ENCODE assay signal across 1 cellular context in genomic region chr13:44404261-44405139, GRCh38.
A peak's percentile ranks its signal among the peaks of the same experiment; 100 is the strongest.
TF ChIP-seq lines count a peak whose summit lies in the region.

No MANE protein-coding gene starts in this region.

TF ChIP-seq in HepG2, 621 proteins besides CTCF, POLR2A, EP300 and RAD21 (continued from another document and continues in another):
- TF ChIP-seq, protein P1, sequence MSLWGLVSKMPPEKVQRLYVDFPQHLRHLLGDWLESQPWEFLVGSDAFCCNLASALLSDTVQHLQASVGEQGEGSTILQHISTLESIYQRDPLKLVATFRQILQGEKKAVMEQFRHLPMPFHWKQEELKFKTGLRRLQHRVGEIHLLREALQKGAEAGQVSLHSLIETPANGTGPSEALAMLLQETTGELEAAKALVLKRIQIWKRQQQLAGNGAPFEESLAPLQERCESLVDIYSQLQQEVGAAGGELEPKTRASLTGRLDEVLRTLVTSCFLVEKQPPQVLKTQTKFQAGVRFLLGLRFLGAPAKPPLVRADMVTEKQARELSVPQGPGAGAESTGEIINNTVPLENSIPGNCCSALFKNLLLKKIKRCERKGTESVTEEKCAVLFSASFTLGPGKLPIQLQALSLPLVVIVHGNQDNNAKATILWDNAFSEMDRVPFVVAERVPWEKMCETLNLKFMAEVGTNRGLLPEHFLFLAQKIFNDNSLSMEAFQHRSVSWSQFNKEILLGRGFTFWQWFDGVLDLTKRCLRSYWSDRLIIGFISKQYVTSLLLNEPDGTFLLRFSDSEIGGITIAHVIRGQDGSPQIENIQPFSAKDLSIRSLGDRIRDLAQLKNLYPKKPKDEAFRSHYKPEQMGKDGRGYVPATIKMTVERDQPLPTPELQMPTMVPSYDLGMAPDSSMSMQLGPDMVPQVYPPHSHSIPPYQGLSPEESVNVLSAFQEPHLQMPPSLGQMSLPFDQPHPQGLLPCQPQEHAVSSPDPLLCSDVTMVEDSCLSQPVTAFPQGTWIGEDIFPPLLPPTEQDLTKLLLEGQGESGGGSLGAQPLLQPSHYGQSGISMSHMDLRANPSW (CRISPR knock-in tag; IDR thresholded peaks at IDR 0.05; ENCODE audit: borderline replicate concordance): peak; percentile 76; the same call in 1 of the 2 replicates
- TF ChIP-seq NR2F2 (IDR thresholded peaks at IDR 0.05; ENCODE audit: borderline replicate concordance, low read depth) (peak; percentile 88; the same call in 1 of the 2 replicates), SPEN (CRISPR knock-in tag; IDR thresholded peaks at IDR 0.05; ENCODE audit: low read depth) (peak; percentile 84), NFE2L2 (IDR thresholded peaks at IDR 0.05; ENCODE audit: low read length) (no peak; the same call in 1 of the 2 replicates), NFRKB (IDR thresholded peaks at IDR 0.05) (peak; percentile 78; the same call in 1 of the 2 replicates), ZNF792 (CRISPR knock-in tag; IDR thresholded peaks at IDR 0.05) (peak; percentile 76; the same call in 1 of the 2 replicates), NCOR1 (IDR thresholded peaks at IDR 0.05; ENCODE audit: borderline replicate concordance, low read length) (peak; percentile 31; the same call in 1 of the 2 replicates), MXI1 (IDR thresholded peaks at IDR 0.05; ENCODE audit: borderline replicate concordance, low read depth, low read length) (peak; percentile 49; the same call in 1 of the 3 replicates), SUZ12 (IDR thresholded peaks at IDR 0.05; ENCODE audit: low read depth, low read length) (no peak), MED1 (CRISPR knock-in tag; IDR thresholded peaks at IDR 0.05) (peak; percentile 90), PHF21A (CRISPR knock-in tag; IDR thresholded peaks at IDR 0.05) (peak; percentile 31; the same call in 1 of the 2 replicates), BHLHE40 (IDR thresholded peaks at IDR 0.05; ENCODE audit: low read length) (peak; percentile 44), ZNF550 (CRISPR knock-in tag; IDR thresholded peaks at IDR 0.05; ENCODE audit: borderline replicate concordance) (no peak), HOXA3 (CRISPR knock-in tag; IDR thresholded peaks at IDR 0.05) (peak; percentile 89), ZNF329 (CRISPR knock-in tag; IDR thresholded peaks at IDR 0.05; ENCODE audit: low read depth) (no peak), ZNF556 (CRISPR knock-in tag; IDR thresholded peaks at IDR 0.05; ENCODE audit: borderline replicate concordance) (no peak; the same call in 1 of the 2 replicates), ZBTB20 (CRISPR knock-in tag; IDR thresholded peaks at IDR 0.05; ENCODE audit: borderline replicate concordance, low read depth) (peak; percentile 74; the same call in 1 of the 2 replicates), ZNF468 (CRISPR knock-in tag; IDR thresholded peaks at IDR 0.05) (no peak), MEF2D (CRISPR knock-in tag; IDR thresholded peaks at IDR 0.05) (peak; percentile 95), ZNF562 (CRISPR knock-in tag; IDR thresholded peaks at IDR 0.05; ENCODE audit: borderline replicate concordance) (no peak), U2AF1 (optimal IDR thresholded peaks at IDR 0.05; ENCODE audit: low read depth, low read length) (peak; percentile 61), ZNF570 (CRISPR knock-in tag; IDR thresholded peaks at IDR 0.05; ENCODE audit: borderline replicate concordance) (no peak), ZNF83 (CRISPR knock-in tag; IDR thresholded peaks at IDR 0.05; ENCODE audit: borderline replicate concordance) (peak; percentile 85; the same call in 1 of the 2 replicates), HHEX (CRISPR knock-in tag; IDR thresholded peaks at IDR 0.05) (0 out of 2 replicates have a peak, but pooled peaks have one; percentile 41), ZIK1 (CRISPR knock-in tag; IDR thresholded peaks at IDR 0.05; ENCODE audit: borderline replicate concordance, low read depth) (no peak), PRPF4 (IDR thresholded peaks at IDR 0.05; ENCODE audit: low read depth, low read length, poor library complexity, severe bottlenecking) (peak; percentile 35), MIER2 (CRISPR knock-in tag; IDR thresholded peaks at IDR 0.05) (peak; percentile 56), SP5 (CRISPR knock-in tag; IDR thresholded peaks at IDR 0.05; ENCODE audit: borderline replicate concordance, low read depth) (peak; percentile 28; the same call in 1 of the 2 replicates), TARDBP (CRISPR knock-in tag; IDR thresholded peaks at IDR 0.05) (peak; percentile 89), ZNF740 (CRISPR knock-in tag; IDR thresholded peaks at IDR 0.05) (peak; percentile 25; the same call in 1 of the 2 replicates), SRSF1 (optimal IDR thresholded peaks at IDR 0.05; ENCODE audit: low read depth, low read length) (no peak), ZNF75D (CRISPR knock-in tag; IDR thresholded peaks at IDR 0.05; ENCODE audit: borderline replicate concordance) (no peak), RARA (CRISPR knock-in tag; IDR thresholded peaks at IDR 0.05) (peak; percentile 92), MIER3 (CRISPR knock-in tag; IDR thresholded peaks at IDR 0.05; ENCODE audit: borderline replicate concordance) (peak; percentile 83; the same call in 1 of the 2 replicates), MED13 (CRISPR knock-in tag; IDR thresholded peaks at IDR 0.05) (peak; percentile 50; the same call in 1 of the 2 replicates), HOXA5 (CRISPR knock-in tag; IDR thresholded peaks at IDR 0.05) (peak; percentile 21; the same call in 1 of the 2 replicates), TGIF2 (CRISPR knock-in tag; IDR thresholded peaks at IDR 0.05) (peak; percentile 90), TAF1 (CRISPR knock-in tag; IDR thresholded peaks at IDR 0.05) (peak; percentile 90), ZNF160 (CRISPR knock-in tag; IDR thresholded peaks at IDR 0.05) (no peak), XBP1 (CRISPR knock-in tag; IDR thresholded peaks at IDR 0.05) (no peak), MTA3 (CRISPR knock-in tag; IDR thresholded peaks at IDR 0.05) (no peak), SKI (IDR thresholded peaks at IDR 0.05; ENCODE audit: partially characterized antibody) (peak; percentile 49), ZNF230 (CRISPR knock-in tag; IDR thresholded peaks at IDR 0.05) (0 out of 2 replicates have a peak, but pooled peaks have one; percentile 52), SNAPC2 (CRISPR knock-in tag; IDR thresholded peaks at IDR 0.05) (peak; percentile 38; the same call in 1 of the 2 replicates), ARNTL (CRISPR knock-in tag; IDR thresholded peaks at IDR 0.05) (no peak), SMARCC2 (IDR thresholded peaks at IDR 0.05) (no peak), ZNF441 (CRISPR knock-in tag; IDR thresholded peaks at IDR 0.05; ENCODE audit: borderline replicate concordance) (peak; percentile 82)
- TF ChIP-seq, protein P2, sequence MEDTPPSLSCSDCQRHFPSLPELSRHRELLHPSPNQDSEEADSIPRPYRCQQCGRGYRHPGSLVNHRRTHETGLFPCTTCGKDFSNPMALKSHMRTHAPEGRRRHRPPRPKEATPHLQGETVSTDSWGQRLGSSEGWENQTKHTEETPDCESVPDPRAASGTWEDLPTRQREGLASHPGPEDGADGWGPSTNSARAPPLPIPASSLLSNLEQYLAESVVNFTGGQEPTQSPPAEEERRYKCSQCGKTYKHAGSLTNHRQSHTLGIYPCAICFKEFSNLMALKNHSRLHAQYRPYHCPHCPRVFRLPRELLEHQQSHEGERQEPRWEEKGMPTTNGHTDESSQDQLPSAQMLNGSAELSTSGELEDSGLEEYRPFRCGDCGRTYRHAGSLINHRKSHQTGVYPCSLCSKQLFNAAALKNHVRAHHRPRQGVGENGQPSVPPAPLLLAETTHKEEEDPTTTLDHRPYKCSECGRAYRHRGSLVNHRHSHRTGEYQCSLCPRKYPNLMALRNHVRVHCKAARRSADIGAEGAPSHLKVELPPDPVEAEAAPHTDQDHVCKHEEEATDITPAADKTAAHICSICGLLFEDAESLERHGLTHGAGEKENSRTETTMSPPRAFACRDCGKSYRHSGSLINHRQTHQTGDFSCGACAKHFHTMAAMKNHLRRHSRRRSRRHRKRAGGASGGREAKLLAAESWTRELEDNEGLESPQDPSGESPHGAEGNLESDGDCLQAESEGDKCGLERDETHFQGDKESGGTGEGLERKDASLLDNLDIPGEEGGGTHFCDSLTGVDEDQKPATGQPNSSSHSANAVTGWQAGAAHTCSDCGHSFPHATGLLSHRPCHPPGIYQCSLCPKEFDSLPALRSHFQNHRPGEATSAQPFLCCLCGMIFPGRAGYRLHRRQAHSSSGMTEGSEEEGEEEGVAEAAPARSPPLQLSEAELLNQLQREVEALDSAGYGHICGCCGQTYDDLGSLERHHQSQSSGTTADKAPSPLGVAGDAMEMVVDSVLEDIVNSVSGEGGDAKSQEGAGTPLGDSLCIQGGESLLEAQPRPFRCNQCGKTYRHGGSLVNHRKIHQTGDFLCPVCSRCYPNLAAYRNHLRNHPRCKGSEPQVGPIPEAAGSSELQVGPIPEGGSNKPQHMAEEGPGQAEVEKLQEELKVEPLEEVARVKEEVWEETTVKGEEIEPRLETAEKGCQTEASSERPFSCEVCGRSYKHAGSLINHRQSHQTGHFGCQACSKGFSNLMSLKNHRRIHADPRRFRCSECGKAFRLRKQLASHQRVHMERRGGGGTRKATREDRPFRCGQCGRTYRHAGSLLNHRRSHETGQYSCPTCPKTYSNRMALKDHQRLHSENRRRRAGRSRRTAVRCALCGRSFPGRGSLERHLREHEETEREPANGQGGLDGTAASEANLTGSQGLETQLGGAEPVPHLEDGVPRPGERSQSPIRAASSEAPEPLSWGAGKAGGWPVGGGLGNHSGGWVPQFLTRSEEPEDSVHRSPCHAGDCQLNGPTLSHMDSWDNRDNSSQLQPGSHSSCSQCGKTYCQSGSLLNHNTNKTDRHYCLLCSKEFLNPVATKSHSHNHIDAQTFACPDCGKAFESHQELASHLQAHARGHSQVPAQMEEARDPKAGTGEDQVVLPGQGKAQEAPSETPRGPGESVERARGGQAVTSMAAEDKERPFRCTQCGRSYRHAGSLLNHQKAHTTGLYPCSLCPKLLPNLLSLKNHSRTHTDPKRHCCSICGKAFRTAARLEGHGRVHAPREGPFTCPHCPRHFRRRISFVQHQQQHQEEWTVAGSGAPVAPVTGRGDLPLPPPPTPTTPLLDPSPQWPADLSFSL (CRISPR knock-in tag; IDR thresholded peaks at IDR 0.05): no peak; the same call in 1 of the 2 replicates
- TF ChIP-seq, protein P3, sequence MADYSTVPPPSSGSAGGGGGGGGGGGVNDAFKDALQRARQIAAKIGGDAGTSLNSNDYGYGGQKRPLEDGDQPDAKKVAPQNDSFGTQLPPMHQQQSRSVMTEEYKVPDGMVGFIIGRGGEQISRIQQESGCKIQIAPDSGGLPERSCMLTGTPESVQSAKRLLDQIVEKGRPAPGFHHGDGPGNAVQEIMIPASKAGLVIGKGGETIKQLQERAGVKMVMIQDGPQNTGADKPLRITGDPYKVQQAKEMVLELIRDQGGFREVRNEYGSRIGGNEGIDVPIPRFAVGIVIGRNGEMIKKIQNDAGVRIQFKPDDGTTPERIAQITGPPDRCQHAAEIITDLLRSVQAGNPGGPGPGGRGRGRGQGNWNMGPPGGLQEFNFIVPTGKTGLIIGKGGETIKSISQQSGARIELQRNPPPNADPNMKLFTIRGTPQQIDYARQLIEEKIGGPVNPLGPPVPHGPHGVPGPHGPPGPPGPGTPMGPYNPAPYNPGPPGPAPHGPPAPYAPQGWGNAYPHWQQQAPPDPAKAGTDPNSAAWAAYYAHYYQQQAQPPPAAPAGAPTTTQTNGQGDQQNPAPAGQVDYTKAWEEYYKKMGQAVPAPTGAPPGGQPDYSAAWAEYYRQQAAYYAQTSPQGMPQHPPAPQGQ (CRISPR knock-in tag; IDR thresholded peaks at IDR 0.05; ENCODE audit: borderline replicate concordance): no peak
- TF ChIP-seq, protein P4, sequence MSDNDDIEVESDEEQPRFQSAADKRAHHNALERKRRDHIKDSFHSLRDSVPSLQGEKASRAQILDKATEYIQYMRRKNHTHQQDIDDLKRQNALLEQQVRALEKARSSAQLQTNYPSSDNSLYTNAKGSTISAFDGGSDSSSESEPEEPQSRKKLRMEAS (IDR thresholded peaks at IDR 0.05): peak; percentile 92
- TF ChIP-seq, protein P5, sequence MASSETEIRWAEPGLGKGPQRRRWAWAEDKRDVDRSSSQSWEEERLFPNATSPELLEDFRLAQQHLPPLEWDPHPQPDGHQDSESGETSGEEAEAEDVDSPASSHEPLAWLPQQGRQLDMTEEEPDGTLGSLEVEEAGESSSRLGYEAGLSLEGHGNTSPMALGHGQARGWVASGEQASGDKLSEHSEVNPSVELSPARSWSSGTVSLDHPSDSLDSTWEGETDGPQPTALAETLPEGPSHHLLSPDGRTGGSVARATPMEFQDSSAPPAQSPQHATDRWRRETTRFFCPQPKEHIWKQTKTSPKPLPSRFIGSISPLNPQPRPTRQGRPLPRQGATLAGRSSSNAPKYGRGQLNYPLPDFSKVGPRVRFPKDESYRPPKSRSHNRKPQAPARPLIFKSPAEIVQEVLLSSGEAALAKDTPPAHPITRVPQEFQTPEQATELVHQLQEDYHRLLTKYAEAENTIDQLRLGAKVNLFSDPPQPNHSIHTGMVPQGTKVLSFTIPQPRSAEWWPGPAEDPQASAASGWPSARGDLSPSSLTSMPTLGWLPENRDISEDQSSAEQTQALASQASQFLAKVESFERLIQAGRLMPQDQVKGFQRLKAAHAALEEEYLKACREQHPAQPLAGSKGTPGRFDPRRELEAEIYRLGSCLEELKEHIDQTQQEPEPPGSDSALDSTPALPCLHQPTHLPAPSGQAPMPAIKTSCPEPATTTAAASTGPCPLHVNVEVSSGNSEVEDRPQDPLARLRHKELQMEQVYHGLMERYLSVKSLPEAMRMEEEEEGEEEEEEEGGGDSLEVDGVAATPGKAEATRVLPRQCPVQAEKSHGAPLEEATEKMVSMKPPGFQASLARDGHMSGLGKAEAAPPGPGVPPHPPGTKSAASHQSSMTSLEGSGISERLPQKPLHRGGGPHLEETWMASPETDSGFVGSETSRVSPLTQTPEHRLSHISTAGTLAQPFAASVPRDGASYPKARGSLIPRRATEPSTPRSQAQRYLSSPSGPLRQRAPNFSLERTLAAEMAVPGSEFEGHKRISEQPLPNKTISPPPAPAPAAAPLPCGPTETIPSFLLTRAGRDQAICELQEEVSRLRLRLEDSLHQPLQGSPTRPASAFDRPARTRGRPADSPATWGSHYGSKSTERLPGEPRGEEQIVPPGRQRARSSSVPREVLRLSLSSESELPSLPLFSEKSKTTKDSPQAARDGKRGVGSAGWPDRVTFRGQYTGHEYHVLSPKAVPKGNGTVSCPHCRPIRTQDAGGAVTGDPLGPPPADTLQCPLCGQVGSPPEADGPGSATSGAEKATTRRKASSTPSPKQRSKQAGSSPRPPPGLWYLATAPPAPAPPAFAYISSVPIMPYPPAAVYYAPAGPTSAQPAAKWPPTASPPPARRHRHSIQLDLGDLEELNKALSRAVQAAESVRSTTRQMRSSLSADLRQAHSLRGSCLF (CRISPR knock-in tag; IDR thresholded peaks at IDR 0.05; ENCODE audit: borderline replicate concordance): no peak
- TF ChIP-seq, protein P6, sequence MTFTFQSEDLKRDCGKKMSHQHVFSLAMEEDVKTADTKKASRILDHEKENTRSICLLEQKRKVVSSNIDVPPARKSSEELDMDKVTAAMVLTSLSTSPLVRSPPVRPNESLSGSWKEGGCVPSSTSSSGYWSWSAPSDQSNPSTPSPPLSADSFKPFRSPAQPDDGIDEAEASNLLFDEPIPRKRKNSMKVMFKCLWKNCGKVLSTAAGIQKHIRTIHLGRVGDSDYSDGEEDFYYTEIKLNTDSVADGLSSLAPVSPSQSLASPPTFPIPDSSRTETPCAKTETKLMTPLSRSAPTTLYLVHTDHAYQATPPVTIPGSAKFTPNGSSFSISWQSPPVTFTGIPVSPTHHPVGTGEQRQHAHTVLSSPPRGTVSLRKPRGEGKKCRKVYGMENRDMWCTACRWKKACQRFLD (CRISPR knock-in tag; IDR thresholded peaks at IDR 0.05; ENCODE audit: borderline replicate concordance): no peak
